8 cellular contexts compared by ENCODE assay signal in the genomic region with DNA sequence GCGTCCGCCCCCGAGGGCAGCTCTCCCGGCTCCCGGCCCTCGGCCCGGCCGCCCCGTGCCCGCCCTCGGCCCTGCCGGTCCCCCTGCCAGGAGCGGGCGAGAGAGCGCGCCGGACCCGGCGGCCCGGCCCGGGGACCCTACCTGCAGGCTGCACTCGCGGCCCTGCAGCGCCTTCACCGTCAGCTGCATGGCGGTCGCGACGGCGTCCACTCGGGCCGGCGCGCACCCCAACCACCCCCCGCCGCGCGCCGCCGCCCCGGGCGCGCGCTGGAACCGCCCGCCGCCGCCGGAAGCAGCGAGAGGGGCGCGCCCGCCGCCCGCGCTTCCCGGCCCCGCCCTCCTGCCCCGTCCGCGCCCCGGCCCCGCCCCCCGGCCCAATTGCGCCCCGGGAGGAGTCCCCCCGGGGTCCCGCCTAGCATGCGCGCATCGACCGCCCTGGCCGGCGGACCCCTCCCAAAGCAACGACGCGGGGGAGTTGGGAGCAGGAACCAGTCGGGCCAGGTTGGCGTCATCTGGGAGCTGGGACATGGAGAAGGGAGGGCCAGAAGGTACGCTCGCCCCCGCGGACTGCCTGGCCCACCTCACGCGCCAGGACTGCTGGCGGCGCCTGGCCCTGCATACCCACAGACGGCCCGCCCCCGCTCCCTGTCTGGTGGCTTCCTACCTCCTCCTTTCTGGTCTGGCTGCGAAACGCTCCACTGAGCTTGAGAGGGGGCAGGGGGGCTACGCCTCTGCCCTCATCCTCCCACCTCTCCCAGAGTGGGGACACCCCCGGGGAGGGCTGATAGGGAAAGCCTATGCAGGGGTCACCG. TPM values are rescaled to one million over a fixed set of nuclear protein-coding genes. Genes with fewer than 3 reads are reported as not detected.
DNase-seq lines count a peak whose midpoint lies in the region; ATAC-seq and TF ChIP-seq lines count a peak whose summit lies in the region.

Gene UBL4A (minus strand): TSS at position 220 of the 812 bp plus-strand sequence. CDS start 31 bp downstream, at position 189.

- TF ChIP-seq CTCF in AG09309 (IDR thresholded peaks at IDR 0.05; ENCODE audit: control insufficient read depth, insufficient read depth, low read depth, low read length, missing control alignments) (no peak), lung (IDR thresholded peaks at IDR 0.05; ENCODE audit: control extremely low read depth, extremely low read depth) (no peak)

- DNase-seq in AG09309 (ENCODE audit: low read depth): no peak
- DNase-seq in NCI-H226: peak; percentile 70
- peak; percentile 58 for DNase-seq in activated CD4-positive, alpha-beta T cell treated with anti-CD3 and anti-CD28 coated beads, Interleukin-2, amount 50 U/mL, for 48 hours
- peak; percentile 39 for DNase-seq in effector CD4-positive, alpha-beta T cell
- peak; percentile 66 for DNase-seq in lung (ENCODE audit: low spot score)
- peak; percentile 27 to 36 for DNase-seq in stimulated activated CD8-positive, alpha-beta memory T cell treated with anti-CD3 and anti-CD28 coated beads, Interleukin-15, amount 100 ng/mL, for 48 hours (ENCODE audit: low read depth in 2 of 2)

- WGBS in lung, 2 donors: 2 to 40% methylated on average over 7 to 95 of the region's 95 CpGs

- H3K36me3 ChIP-seq in lung (ENCODE audit: control insufficient read depth in 2 of 2, insufficient read depth in 2 of 2, low read length in 2 of 2): peaks cover 0 to 2% of the 10 kb centered on the region in 2 donors

- peaks cover 2 to 9% of the 10 kb centered on the region in 2 donors for H3K4me1 ChIP-seq in lung (ENCODE audit: control insufficient read depth in 2 of 2, insufficient read depth in 2 of 2, low read length in 2 of 2)

- H3K27ac ChIP-seq in lung (ENCODE audit: low read depth in 1 of 2, low read length in 1 of 2): peak within 1 kb of the TSS; percentile 83 to 92

- H3K27me3 ChIP-seq in lung (ENCODE audit: control insufficient read depth, insufficient read depth): no peaks in the 10 kb centered on the region

- ATAC-seq in GM19395 (IDR thresholded peaks at IDR 0.05; ENCODE audit: unreplicated experiment) (peak; percentile 29), lung (ENCODE audit: insufficient read depth, low FRiP score) (peak; percentile 25), HG02870 (IDR thresholded peaks at IDR 0.05; ENCODE audit: unreplicated experiment) (no peak)

- H3K4me3 ChIP-seq in AG09309 (ENCODE audit: control insufficient read depth, low read depth, low read length): peak within 1 kb of the TSS; percentile 56
- peak within 1 kb of the TSS; percentile 58 for H3K4me3 ChIP-seq in lung

- peaks cover 0 to 3% of the 10 kb centered on the region in 2 donors for H3K9me3 ChIP-seq in lung (ENCODE audit: control insufficient read depth in 2 of 2, insufficient read depth in 1 of 2, low read length in 1 of 2)

RNA-seq across cellular contexts. Expression of gene UBL4A, which starts in this region (rescaled TPM):
- total RNA-seq in lung: 10 to 100 TPM; 22.9 to 38.2 TPM
- 10 to 100 TPM; 21.3 to 39.6 TPM for polyA plus RNA-seq in lung
